Comparison of ENCODE assay signal across 10 cellular contexts in genomic region chr5:134551891-134552290, GRCh38. TPM values are rescaled to one million over a fixed set of nuclear protein-coding genes. Genes with fewer than 3 reads are reported as not detected.
DNase-seq lines count a peak whose midpoint lies in the region; ATAC-seq, FAIRE-seq and TF ChIP-seq lines count a peak whose summit lies in the region.
"Had no signal": no experiment of that assay in that cellular context is flagged by ENCODE, and none has a peak within 500 bp of the region (broad histone marks: within the 10 kb centered on the region; RNA-seq: fewer than 3 reads in every experiment).

No MANE protein-coding gene starts in this region.

- H3K9me3 Mint-ChIP-seq in HFFc6, result no peaks in the 10 kb centered on the region
- no peaks in the 10 kb centered on the region for H3K9me3 Mint-ChIP-seq in astrocyte (ENCODE audit: unreplicated experiment)
- H3K9me3 Mint-ChIP-seq: dendritic cell treated with granulocyte-macrophage colony-stimulating factor and Interleukin-4, amounts not matched to agents 40 ng/mL and 50 ng/mL, for 4 days had no signal

- H3K27me3 ChIP-seq in astrocyte (ENCODE audit: insufficient read depth, low read length) (no peaks in the 10 kb centered on the region), muscle layer of duodenum (ENCODE audit: low read depth, low read length) (no peaks in the 10 kb centered on the region)

- H3K4me3 Mint-ChIP-seq in HFFc6 (peak overlapping the region; percentile 55), astrocyte (ENCODE audit: unreplicated experiment) (no peak overlapping the region)
- H3K4me3 Mint-ChIP-seq: dendritic cell treated with granulocyte-macrophage colony-stimulating factor and Interleukin-4, amounts not matched to agents 40 ng/mL and 50 ng/mL, for 4 days had no signal

- no peak for TF ChIP-seq CTCF in HFFc6 (IDR thresholded peaks at IDR 0.05)
- no peak for TF ChIP-seq CTCF in astrocyte (IDR thresholded peaks at IDR 0.05; ENCODE audit: insufficient read depth, low read depth, low read length)
- TF ChIP-seq CTCF in mucosa of descending colon (IDR thresholded peaks at IDR 0.05), result no peak

- H3K36me3 ChIP-seq in astrocyte (ENCODE audit: insufficient read depth, low read length) (no peaks in the 10 kb centered on the region), muscle layer of duodenum (ENCODE audit: control insufficient read depth in 1 of 2, insufficient read depth in 2 of 2, low read length in 2 of 2) (peaks cover 26% of the 10 kb centered on the region in 2 donors), mucosa of descending colon (ENCODE audit: low read depth) (peaks cover 5% of the 10 kb centered on the region)

- H3K79me2 ChIP-seq in astrocyte (ENCODE audit: insufficient read depth, low read length), result no peaks in the 10 kb centered on the region

- no peak for FAIRE-seq in astrocyte (lab: Jason Lieb, UNC)
- FAIRE-seq: K562 had no signal

- intact Hi-C loops in mucosa of descending colon (cut with DNase I, micrococcal nuclease), result no loop called here

- peak overlapping the region; percentile 72 for H3K4me2 ChIP-seq in astrocyte (ENCODE audit: low read length)

- H3K4me3 ChIP-seq in astrocyte (ENCODE audit: insufficient read depth, low read depth, low read length) (no peak overlapping the region), muscle layer of duodenum (ENCODE audit: low read depth in 1 of 2, low read length in 2 of 2) (no peak overlapping the region), mucosa of descending colon (no peak overlapping the region)
- H3K4me3 ChIP-seq: K562 had no signal

- H3K9ac ChIP-seq in astrocyte (ENCODE audit: low read length), result peak overlapping the region; percentile 62

- H3K27me3 Mint-ChIP-seq in HFFc6 (ENCODE audit: insufficient read depth), result peaks cover 3% of the 10 kb centered on the region; the same call in 1 of the 2 replicates
- no peaks in the 10 kb centered on the region for H3K27me3 Mint-ChIP-seq in astrocyte (ENCODE audit: low read depth, unreplicated experiment)
- H3K27me3 Mint-ChIP-seq: dendritic cell treated with granulocyte-macrophage colony-stimulating factor and Interleukin-4, amounts not matched to agents 40 ng/mL and 50 ng/mL, for 4 days had no signal

- H2AFZ ChIP-seq in astrocyte (ENCODE audit: low read depth, low read length), result no peak overlapping the region

- H3K4me1 ChIP-seq in astrocyte (ENCODE audit: insufficient read depth, low read length) (peaks cover 68% of the 10 kb centered on the region), muscle layer of duodenum (ENCODE audit: control insufficient read depth in 1 of 2, insufficient read depth in 2 of 2, low read length in 2 of 2) (peaks cover 41 to 63% of the 10 kb centered on the region in 2 donors), mucosa of descending colon (ENCODE audit: low read depth) (peaks cover 5% of the 10 kb centered on the region)

- H3K36me3 Mint-ChIP-seq in HFFc6 (ENCODE audit: low read depth) (peaks cover 32% of the 10 kb centered on the region), astrocyte (ENCODE audit: low read depth, unreplicated experiment) (peaks cover 16% of the 10 kb centered on the region)

- H3K9me3 ChIP-seq in astrocyte (ENCODE audit: insufficient read depth, low read depth, low read length) (no peaks in the 10 kb centered on the region), muscle layer of duodenum (ENCODE audit: control insufficient read depth in 1 of 2, low read length in 2 of 2) (no peaks in the 10 kb centered on the region), mucosa of descending colon (no peaks in the 10 kb centered on the region)

- DNase-seq in A172 (ENCODE audit: low spot score) (peak; percentile 22), HFFc6 (peak; percentile 48), astrocyte (ENCODE audit: low read depth) (no peak), middle frontal gyrus (ENCODE audit: extremely low spot score, low spot score) (no peak), mucosa of descending colon (no peak)
- DNase-seq in NK-92 treated with Interleukin-12 subunit alpha and Interleukin-12 subunit beta, amount 100 ng/mL, for 24 hours (lab: John Stamatoyannopoulos, UW), result no peak

- peak overlapping the region; percentile 91 for H3K27ac ChIP-seq in astrocyte (ENCODE audit: low read depth, low read length)
- peak overlapping the region; percentile 70 for H3K27ac ChIP-seq in muscle layer of duodenum (ENCODE audit: low read length)

- ATAC-seq in GM21360 (IDR thresholded peaks at IDR 0.05; ENCODE audit: unreplicated experiment) (no peak), mucosa of descending colon (no peak)
- ATAC-seq: K562 had no signal

- H3K27ac Mint-ChIP-seq in HFFc6 (peak overlapping the region; percentile 81), astrocyte (ENCODE audit: unreplicated experiment) (peak overlapping the region; percentile 29)
- H3K27ac Mint-ChIP-seq: dendritic cell treated with granulocyte-macrophage colony-stimulating factor and Interleukin-4, amounts not matched to agents 40 ng/mL and 50 ng/mL, for 4 days had no signal

- H4K20me1 ChIP-seq in astrocyte (ENCODE audit: insufficient read depth, low read length), result no peaks in the 10 kb centered on the region

- peaks cover 94% of the 10 kb centered on the region for H3K4me1 Mint-ChIP-seq in HFFc6 (ENCODE audit: low read depth)
- peaks cover 15% of the 10 kb centered on the region for H3K4me1 Mint-ChIP-seq in astrocyte (ENCODE audit: low read depth, unreplicated experiment)

RNA-seq across cellular contexts. Expression of gene JADE2, which starts 26.4 kb away (rescaled TPM):
- 20.7 and 20.8 TPM in 2 replicates for total RNA-seq in A172 (2014; rRNA removed; shearing (Covaris generic))
- 10 to 100 TPM; 32.8 to 41.0 (median 39.6) TPM for total RNA-seq in HFFc6 (2021; fragmentation: NEBNext Ultra II Directional; extraction: Animal tissue kit (Norgen Biotek cat#: 25700))
- 25.3 and 30.3 TPM in 2 replicates for total RNA-seq in astrocyte
- 10 to 100 TPM; 31.9 to 69.9 (median 36.2) TPM for total RNA-seq in mucosa of descending colon

Comparison
In these comparisons a context has a peak if more than half of its experiments do, and no peak if none do; other contexts are left out.
1. DNase-seq: peak in A172 (single experiment) and HFFc6 (single experiment); none in astrocyte (single experiment), NK-92 treated with Interleukin-12 subunit alpha and Interleukin-12 subunit beta, amount 100 ng/mL, for 24 hours (single experiment), middle frontal gyrus (single experiment) and mucosa of descending colon (0 of 3).